13 cellular contexts compared by ENCODE assay signal in genomic region chr3:123447416-123447748, GRCh38. TPM values are rescaled to one million over a fixed set of nuclear protein-coding genes. Genes with fewer than 3 reads are reported as not detected.
DNase-seq lines count a peak whose midpoint lies in the region; ATAC-seq, FAIRE-seq and TF ChIP-seq lines count a peak whose summit lies in the region.
"Had no signal": no experiment of that assay in that cellular context is flagged by ENCODE, and none has a peak within 500 bp of the region (broad histone marks: within the 10 kb centered on the region; RNA-seq: fewer than 3 reads in every experiment).

No MANE protein-coding gene starts in this region.

- H3K36me3 ChIP-seq in rectal smooth muscle tissue (ENCODE audit: control insufficient read depth, insufficient read depth, low read length) = no peaks in the 10 kb centered on the region

- H3K27me3 Mint-ChIP-seq in CD14-positive monocyte (ENCODE audit: low read depth in 3 of 3) = peaks cover 62 to 80% (median 67%) of the 10 kb centered on the region in 3 donors
- H3K27me3 Mint-ChIP-seq in WTC11 (ENCODE audit: low read depth) = peaks cover 45% of the 10 kb centered on the region
- H3K27me3 Mint-ChIP-seq in immature natural killer cell (ENCODE audit: low read depth in 3 of 3) = peaks cover 11 to 29% (median 23%) of the 10 kb centered on the region in 3 donors

- ATAC-seq in WTC11 (no peak), HG02852 (IDR thresholded peaks at IDR 0.05; ENCODE audit: unreplicated experiment) (no peak), HG03571 (IDR thresholded peaks at IDR 0.05; ENCODE audit: unreplicated experiment) (no peak)

- CTCF ChIA-PET in WTC11 (lab: Charles Lee) = interaction anchor here (0.6 to 4.6 kb wide), 51 partner anchors 10 to 379 kb away, joined by 3 to 56 read pairs (median 4); no protein-coding TSS in a partner anchor

- intact Hi-C loops in CD14-positive monocyte (cut with micrococcal nuclease) = no loop called here

- no peak for FAIRE-seq in GM12891 (lab: Jason Lieb, UNC)
- FAIRE-seq: GM18507 had no signal

- H3K27ac Mint-ChIP-seq in CD14-positive monocyte (no peak overlapping the region), WTC11 (no peak overlapping the region), immature natural killer cell (no peak overlapping the region)

- H3K4me3 Mint-ChIP-seq in CD14-positive monocyte = peak overlapping the region; percentile 16 to 68
- H3K4me3 Mint-ChIP-seq in WTC11 = 0 out of 2 replicates have a peak overlapping the region, but pooled peaks have one; percentile 1
- peak overlapping the region in 3 of 5 donors; percentile 44 to 53 (median 50) for H3K4me3 Mint-ChIP-seq in immature natural killer cell

- H3K36me3 Mint-ChIP-seq in CD14-positive monocyte = no peaks in the 10 kb centered on the region
- H3K36me3 Mint-ChIP-seq in WTC11 = no peaks in the 10 kb centered on the region
- H3K36me3 Mint-ChIP-seq in immature natural killer cell = no peaks in the 10 kb centered on the region

- peaks cover 3% of the 10 kb centered on the region for H3K4me1 ChIP-seq in rectal smooth muscle tissue (ENCODE audit: control insufficient read depth, insufficient read depth, low read length)

- POLR2A ChIA-PET in WTC11 (lab: Charles Lee) = no interaction called here

- no peak for TF ChIP-seq POLR2A in GM12891 (IDR thresholded peaks at IDR 0.05; ENCODE audit: low read depth, low read length)

- H3K9ac ChIP-seq in rectal smooth muscle tissue (ENCODE audit: low read length) = no peak overlapping the region

- H3K9me3 Mint-ChIP-seq in CD14-positive monocyte = peaks cover 0 to 12% (median 3%) of the 10 kb centered on the region in 7 donors
- no peaks in the 10 kb centered on the region for H3K9me3 Mint-ChIP-seq in WTC11
- peaks cover 0 to 2% (median 0%) of the 10 kb centered on the region in 6 donors for H3K9me3 Mint-ChIP-seq in immature natural killer cell

- peak overlapping the region; percentile 59 for H3K4me3 ChIP-seq in rectal smooth muscle tissue (ENCODE audit: low read length)

- peak overlapping the region; percentile 65 for H3K27ac ChIP-seq in rectal smooth muscle tissue (ENCODE audit: low read depth, low read length)
- H3K27ac ChIP-seq: HL-60 had no signal

- TF ChIP-seq CTCF in CD14-positive monocyte (IDR thresholded peaks at IDR 0.05) (no peak), WTC11 (IDR thresholded peaks at IDR 0.05) (no peak)

- H3K27me3 ChIP-seq in rectal smooth muscle tissue (ENCODE audit: control insufficient read depth, insufficient read depth, low read length) = no peaks in the 10 kb centered on the region

- no peak for DNase-seq in CD14-positive monocyte (ENCODE audit: low spot score)
- DNase-seq in WTC11 (ENCODE audit: low spot score) = no peak
- DNase-seq in immature natural killer cell = no peak
- DNase-seq in GM12891 (ENCODE audit: insufficient read length, low spot score) = no peak
- no peak for DNase-seq in globus pallidus (ENCODE audit: low spot score)
- DNase-seq: EL, T1000 had no signal

- H3K4me1 Mint-ChIP-seq in CD14-positive monocyte (peaks cover 2% of the 10 kb centered on the region), WTC11 (peaks cover 13% of the 10 kb centered on the region), immature natural killer cell (peaks cover 9 to 17% of the 10 kb centered on the region in 2 donors)

TF ChIP-seq in WTC11, 78 proteins besides CTCF, POLR2A, EP300 and RAD21 (continues in another document):
- no peak for TF ChIP-seq ATF6 (CRISPR knock-in tag; IDR thresholded peaks at IDR 0.05)
- TF ChIP-seq FOXP1 (CRISPR knock-in tag; IDR thresholded peaks at IDR 0.05; ENCODE audit: borderline replicate concordance) = 0 out of 2 replicates have a peak, but pooled peaks have one; percentile 49
- no peak for TF ChIP-seq RELA (CRISPR knock-in tag; IDR thresholded peaks at IDR 0.05; ENCODE audit: borderline replicate concordance)
- no peak for TF ChIP-seq FOXP4 (CRISPR knock-in tag; IDR thresholded peaks at IDR 0.05)

TF ChIP-seq in GM12891, 5 proteins besides CTCF, POLR2A, EP300 and RAD21:
- TF ChIP-seq TAF1 (IDR thresholded peaks at IDR 0.05; ENCODE audit: low read depth, low read length) = no peak

RNA-seq across cellular contexts. Expression of gene ADCY5, which starts 1.5 kb away (rescaled TPM):
- polyA plus RNA-seq in CD14-positive monocyte (not detected), immature natural killer cell (under 1 TPM in 1 of 3 donors, not detected in 2; 0.03 TPM)
- total RNA-seq in WTC11 (2021) = 23.5 to 28.6 TPM (median 26.8 TPM) in 3 replicates
- 0.03 TPM for polyA plus RNA-seq in GM12891 (2012; ENCODE audit: low read depth, missing spikeins)
- total RNA-seq: M059J had no signal
